Comparison of ENCODE assay signal across 21 cellular contexts in genomic region chr12:57853864-57854556, GRCh38. TPM values are rescaled to one million over a fixed set of nuclear protein-coding genes. Genes with fewer than 3 reads are reported as not detected.
DNase-seq lines count a peak whose midpoint lies in the region; ATAC-seq, FAIRE-seq and TF ChIP-seq lines count a peak whose summit lies in the region.
"Had no signal": no experiment of that assay in that cellular context is flagged by ENCODE, and none has a peak within 500 bp of the region (broad histone marks: within the 10 kb centered on the region; RNA-seq: fewer than 3 reads in every experiment).

No MANE protein-coding gene starts in this region.

- no peaks in the 10 kb centered on the region for H3K4me1 ChIP-seq in SJSA1 (replicated peaks)
- peaks cover 0 to 45% (median 33%) of the 10 kb centered on the region in 4 donors for H3K4me1 ChIP-seq in tibial artery
- H3K4me1 ChIP-seq in aorta (ENCODE audit: control insufficient read depth in 1 of 2, insufficient read depth in 2 of 2, low read length in 2 of 2): peaks cover 3 to 4% of the 10 kb centered on the region in 2 donors

- H3K9me3 ChIP-seq in SJSA1 (replicated peaks) (peaks cover 8% of the 10 kb centered on the region), tibial artery (no peaks in the 10 kb centered on the region), aorta (ENCODE audit: control insufficient read depth, low read length) (no peaks in the 10 kb centered on the region)
- H3K9me3 ChIP-seq: Peyer's patch had no signal

- FAIRE-seq in H54 (lab: Jason Lieb, UNC): no peak
- FAIRE-seq: colon, endometrium had no signal

- peaks cover 15% of the 10 kb centered on the region for H3K27me3 Mint-ChIP-seq in activated naive CD4-positive, alpha-beta T cell treated with anti-CD3 and anti-CD28 coated beads for 36 hours (ENCODE audit: low read depth)
- H3K27me3 Mint-ChIP-seq in mesothelial cell of epicardium (ENCODE audit: low read depth): no peaks in the 10 kb centered on the region

- H3K36me3 ChIP-seq in SJSA1 (no peaks in the 10 kb centered on the region), tibial artery (no peaks in the 10 kb centered on the region), aorta (ENCODE audit: control insufficient read depth in 1 of 2, insufficient read depth in 2 of 2, low read length in 1 of 2) (no peaks in the 10 kb centered on the region)
- H3K36me3 ChIP-seq: Peyer's patch had no signal

- peak overlapping the region; percentile 30 to 80 for H3K27ac Mint-ChIP-seq in activated naive CD4-positive, alpha-beta T cell treated with anti-CD3 and anti-CD28 coated beads, Interleukin-2, amount 50 U/mL, for 72 hours
- H3K27ac Mint-ChIP-seq in activated naive CD4-positive, alpha-beta T cell treated with anti-CD3 and anti-CD28 coated beads for 36 hours: no peak overlapping the region
- H3K27ac Mint-ChIP-seq in mesothelial cell of epicardium: peak overlapping the region; percentile 18
- H3K27ac Mint-ChIP-seq: activated CD4-positive, alpha-beta memory T cell treated with anti-CD3 and anti-CD28 coated beads, Interleukin-2, amount 10 ng/mL, durations not matched to agents 7 days and 5 days; activated T-helper 1 cell treated with anti-CD3 and anti-CD28 coated beads, Interleukin-12 subunit alpha, Interleukin-12 subunit beta, Interleukin-2, Interleukin-4 antibody, amounts not matched to agents 30 ng/mL and 10 ng/mL and 1 ng/mL, durations not matched to agents 14 hours and 24 hours and 36 hours; CD4-positive, alpha-beta T cell had no signal

- peaks cover 16% of the 10 kb centered on the region for H3K27me3 ChIP-seq in SJSA1 (replicated peaks)
- H3K27me3 ChIP-seq in tibial artery: no peaks in the 10 kb centered on the region
- no peaks in the 10 kb centered on the region for H3K27me3 ChIP-seq in aorta (ENCODE audit: control insufficient read depth in 1 of 2, insufficient read depth in 2 of 2, low read length in 1 of 2)
- H3K27me3 ChIP-seq: Peyer's patch had no signal

- H3K4me3 ChIP-seq in SJSA1 (no peak overlapping the region), tibial artery (no peak overlapping the region), aorta (ENCODE audit: low read length in 2 of 2) (no peak overlapping the region)
- H3K4me3 ChIP-seq: Peyer's patch, skin epidermis had no signal

- DNase-seq in activated naive CD4-positive, alpha-beta T cell treated with anti-CD3 and anti-CD28 coated beads, Interleukin-2, amount 50 U/mL, for 72 hours (ENCODE audit: low spot score in 2 of 2): no peak
- no peak for DNase-seq in activated naive CD4-positive, alpha-beta T cell treated with anti-CD3 and anti-CD28 coated beads for 36 hours
- DNase-seq in SJSA1 (ENCODE audit: low read depth in 1 of 2, low spot score in 2 of 2): peak; percentile 77 to 91
- DNase-seq in mesothelial cell of epicardium (ENCODE audit: low spot score in 2 of 2, unreplicated experiment in 2 of 2): no peak
- no peak for DNase-seq in tibial artery
- no peak for DNase-seq in H54 (ENCODE audit: insufficient read length, low spot score)
- no peak for DNase-seq in aorta
- DNase-seq in activated gamma-delta T cell (lab: John Stamatoyannopoulos, UW): no peak
- DNase-seq: ACHN; activated CD4-positive, alpha-beta memory T cell treated with anti-CD3 and anti-CD28 coated beads, Interleukin-2, amount 10 ng/mL, durations not matched to agents 7 days and 5 days; amygdala; CD4-positive, alpha-beta T cell; DMS79 treated with DMSO at 0.1 percent for 48 hours; NCI-H1436; Peyer's patch; stimulated activated CD4-positive, alpha-beta T cell treated with anti-CD3 and anti-CD28 coated beads, Interleukin-4, amount 100 ng/mL, for 4 hours; stimulated activated CD8-positive, alpha-beta memory T cell treated with anti-CD3 and anti-CD28 coated beads, Interleukin-4, amount 100 ng/mL, for 48 hours had no signal

- H3K36me3 Mint-ChIP-seq in activated naive CD4-positive, alpha-beta T cell treated with anti-CD3 and anti-CD28 coated beads, Interleukin-2, amount 50 U/mL, for 72 hours: no peaks in the 10 kb centered on the region
- no peaks in the 10 kb centered on the region for H3K36me3 Mint-ChIP-seq in activated naive CD4-positive, alpha-beta T cell treated with anti-CD3 and anti-CD28 coated beads for 36 hours (ENCODE audit: low read depth)
- no peaks in the 10 kb centered on the region for H3K36me3 Mint-ChIP-seq in mesothelial cell of epicardium

- TF ChIP-seq CTCF in mesothelial cell of epicardium (IDR thresholded peaks at IDR 0.05; ENCODE audit: unreplicated experiment): no peak
- no peak for TF ChIP-seq CTCF in tibial artery (IDR thresholded peaks at IDR 0.05)

- WGBS in aorta, 2 donors: 91 to 94% methylated on average over 2 of the region's 2 CpGs

- TF ChIP-seq POLR2A in H54 (IDR thresholded peaks at IDR 0.05; ENCODE audit: low read depth, low read length): no peak

- H3K9me3 Mint-ChIP-seq in activated naive CD4-positive, alpha-beta T cell treated with anti-CD3 and anti-CD28 coated beads, Interleukin-2, amount 50 U/mL, for 72 hours: no peaks in the 10 kb centered on the region
- H3K9me3 Mint-ChIP-seq in activated naive CD4-positive, alpha-beta T cell treated with anti-CD3 and anti-CD28 coated beads for 36 hours: no peaks in the 10 kb centered on the region
- H3K9me3 Mint-ChIP-seq in mesothelial cell of epicardium: peaks cover 13% of the 10 kb centered on the region
- H3K9me3 Mint-ChIP-seq: activated CD4-positive, alpha-beta memory T cell treated with anti-CD3 and anti-CD28 coated beads, Interleukin-2, amount 10 ng/mL, durations not matched to agents 7 days and 5 days; activated T-helper 1 cell treated with anti-CD3 and anti-CD28 coated beads, Interleukin-12 subunit alpha, Interleukin-12 subunit beta, Interleukin-2, Interleukin-4 antibody, amounts not matched to agents 30 ng/mL and 10 ng/mL and 1 ng/mL, durations not matched to agents 14 hours and 24 hours and 36 hours; CD4-positive, alpha-beta T cell had no signal

- no peak overlapping the region for H3K4me3 Mint-ChIP-seq in activated naive CD4-positive, alpha-beta T cell treated with anti-CD3 and anti-CD28 coated beads for 36 hours
- H3K4me3 Mint-ChIP-seq in mesothelial cell of epicardium: no peak overlapping the region
- H3K4me3 Mint-ChIP-seq: activated CD4-positive, alpha-beta memory T cell treated with anti-CD3 and anti-CD28 coated beads, Interleukin-2, amount 10 ng/mL, durations not matched to agents 7 days and 5 days; activated T-helper 1 cell treated with anti-CD3 and anti-CD28 coated beads, Interleukin-12 subunit alpha, Interleukin-12 subunit beta, Interleukin-2, Interleukin-4 antibody, amounts not matched to agents 30 ng/mL and 10 ng/mL and 1 ng/mL, durations not matched to agents 14 hours and 24 hours and 36 hours; CD4-positive, alpha-beta T cell had no signal

- H3K27ac ChIP-seq in SJSA1 (no peak overlapping the region), tibial artery (peak overlapping the region; percentile 92 to 97), aorta (ENCODE audit: low read depth in 1 of 2, low read length in 2 of 2) (no peak overlapping the region)

- H3K4me1 Mint-ChIP-seq in activated naive CD4-positive, alpha-beta T cell treated with anti-CD3 and anti-CD28 coated beads for 36 hours (ENCODE audit: low read depth): peaks cover 26% of the 10 kb centered on the region
- peaks cover 25% of the 10 kb centered on the region for H3K4me1 Mint-ChIP-seq in mesothelial cell of epicardium
- H3K4me1 Mint-ChIP-seq: activated CD4-positive, alpha-beta memory T cell treated with anti-CD3 and anti-CD28 coated beads, Interleukin-2, amount 10 ng/mL, durations not matched to agents 7 days and 5 days had no signal

- ATAC-seq in activated naive CD4-positive, alpha-beta T cell treated with anti-CD3 and anti-CD28 coated beads, Interleukin-2, amount 50 U/mL, for 72 hours: peak in 1 of 2 donors; percentile 84
- ATAC-seq in aorta (ENCODE audit: low FRiP score): no peak

- CTCF ChIA-PET in activated naive CD4-positive, alpha-beta T cell treated with anti-CD3 and anti-CD28 coated beads for 36 hours (lab: Charles Lee): interaction anchor here (1.0 to 1.9 kb wide), 5 partner anchors 11 to 97 kb away, joined by 3 to 8 read pairs (median 5); partner anchors contain the start of gene TSFM

- intact Hi-C loops in activated naive CD4-positive, alpha-beta T cell treated with anti-CD3 and anti-CD28 coated beads for 36 hours (cut with micrococcal nuclease): no loop called here
- intact Hi-C loops in tibial artery (cut with DNase I; ENCODE audit: low total_unique reads) (no loop called here), aorta (cut with DNase I) (no loop called here)

RNA-seq across cellular contexts. Expression of gene CTDSP2, which starts 7.5 kb away (rescaled TPM):
- total RNA-seq in activated naive CD4-positive, alpha-beta T cell treated with anti-CD3 and anti-CD28 coated beads, Interleukin-2, amount 50 U/mL, for 72 hours: 100 to 1,000 TPM in 1 of 2 donors, 10 to 100 TPM in 1; 76.3 to 103 TPM
- 10 to 100 TPM; 94.6 to 99.8 TPM for total RNA-seq in activated naive CD4-positive, alpha-beta T cell treated with anti-CD3 and anti-CD28 coated beads for 36 hours
- total RNA-seq in SJSA1 (2014; rRNA removed; shearing (Covaris generic)): 420 and 508 TPM in 2 replicates
- total RNA-seq in mesothelial cell of epicardium (210 to 218 TPM (median 216 TPM) in 3 replicates), aorta (100 to 1,000 TPM; 187 to 252 TPM)
- polyA plus RNA-seq in aorta: 10 to 100 TPM; 51.2 to 91.7 TPM

RNA-seq across cellular contexts. Expression of gene AVIL, which starts 35.5 kb away (rescaled TPM):
- 1 to 10 TPM in 1 of 2 donors, under 1 TPM in 1; 0.23 to 3.1 TPM for total RNA-seq in activated naive CD4-positive, alpha-beta T cell treated with anti-CD3 and anti-CD28 coated beads, Interleukin-2, amount 50 U/mL, for 72 hours
- under 1 TPM; 0.22 to 0.38 TPM for total RNA-seq in activated naive CD4-positive, alpha-beta T cell treated with anti-CD3 and anti-CD28 coated beads for 36 hours
- 6.0 and 6.6 TPM in 2 replicates for total RNA-seq in SJSA1 (2014; rRNA removed; shearing (Covaris generic))
- total RNA-seq in mesothelial cell of epicardium: 4.0 to 5.3 TPM (median 4.7 TPM) in 3 replicates
- 10 to 100 TPM; 11.5 to 26.8 TPM for total RNA-seq in aorta
- polyA plus RNA-seq in aorta: 1 to 10 TPM; 5.5 to 7.2 TPM

Comparison
In these comparisons a context has a peak if more than half of its experiments do, and no peak if none do; other contexts are left out.
1. DNase-seq: peak in SJSA1 (2 of 2); none in activated naive CD4-positive, alpha-beta T cell treated with anti-CD3 and anti-CD28 coated beads, Interleukin-2, amount 50 U/mL, for 72 hours (0 of 2), activated naive CD4-positive, alpha-beta T cell treated with anti-CD3 and anti-CD28 coated beads for 36 hours (single experiment), mesothelial cell of epicardium (0 of 2), tibial artery (0 of 2), H54 (single experiment), aorta (0 of 2) and activated gamma-delta T cell (single experiment).
2. H3K27ac ChIP-seq: peak in tibial artery (2 of 2); none in SJSA1 (single experiment) and aorta (0 of 2).